Comparison of ENCODE assay signal across 8 cellular contexts in genomic region chr9:114405294-114406034, GRCh38. TPM values are rescaled to one million over a fixed set of nuclear protein-coding genes. Genes with fewer than 3 reads are reported as not detected.
DNase-seq lines count a peak whose midpoint lies in the region; ATAC-seq, FAIRE-seq and TF ChIP-seq lines count a peak whose summit lies in the region.

No MANE protein-coding gene starts in this region.

- DNase-seq in EL (peak; percentile 83), HuH-7.5 (ENCODE audit: low spot score) (peak; percentile 95), RCC 7860 (ENCODE audit: low spot score) (peak; percentile 69), fibroblast of villous mesenchyme (ENCODE audit: low read depth) (peak; percentile 79), occipital lobe (lab: John Stamatoyannopoulos, UW) (peak; percentile 74), tibial nerve (ENCODE audit: low spot score in 2 of 2) (peak; percentile 56 to 81)
- DNase-seq in activated T-helper 1 cell treated with anti-CD3 and anti-CD28 coated beads, Interleukin-2, amount 50 U/mL, for 16 hours (ENCODE audit: low read depth in 1 of 2, low spot score in 1 of 2) = peak; percentile 51 to 53

- peak; percentile 82 for TF ChIP-seq CTCF in fibroblast of villous mesenchyme (IDR thresholded peaks at IDR 0.05; ENCODE audit: insufficient read depth, low read depth, low read length)
- peak; percentile 68 to 88 (median 80) for TF ChIP-seq CTCF in tibial nerve (IDR thresholded peaks at IDR 0.05)

- peak; percentile 51 for FAIRE-seq in RCC 7860 (lab: Jason Lieb, UNC)

- no peaks in the 10 kb centered on the region for H3K27me3 ChIP-seq in tibial nerve

- 22 to 28% methylated on average over 14 to 15 of the region's 15 CpGs for WGBS in tibial nerve, 2 donors

- H3K9me3 ChIP-seq in tibial nerve = no peaks in the 10 kb centered on the region

- no peak for TF ChIP-seq POLR2A in tibial nerve (IDR thresholded peaks at IDR 0.05)

- no peaks in the 10 kb centered on the region for H3K36me3 ChIP-seq in tibial nerve

- peak; percentile 91 for ATAC-seq in GM21576 (IDR thresholded peaks at IDR 0.05; ENCODE audit: unreplicated experiment)

- H3K4me3 ChIP-seq in fibroblast of villous mesenchyme (ENCODE audit: low read depth, low read length) = no peak overlapping the region
- H3K4me3 ChIP-seq in tibial nerve = no peak overlapping the region

- H3K4me1 ChIP-seq in tibial nerve = peaks cover 0 to 6% (median 0%) of the 10 kb centered on the region in 4 donors

- no peak overlapping the region for H3K27ac ChIP-seq in tibial nerve

- TF ChIP-seq EP300 in tibial nerve (IDR thresholded peaks at IDR 0.05) = no peak

RNA-seq across cellular contexts. Expression of gene AKNA, which starts 17.7 kb away (rescaled TPM):
- total RNA-seq in fibroblast of villous mesenchyme (11.2 and 14.8 TPM in 2 replicates), occipital lobe (3.3 TPM), tibial nerve (10 to 100 TPM; 23.6 to 42.2 (median 36.6) TPM)
